1 cellular context compared by ENCODE assay signal in genomic region chr2:105393373-105394055, GRCh38.
TF ChIP-seq lines count a peak whose summit lies in the region.

No MANE protein-coding gene starts in this region.

TF ChIP-seq in GM23338, 12 proteins besides CTCF, POLR2A, EP300 and RAD21 (continued from another document):
- TF ChIP-seq ZNF462 (CRISPR knock-in tag; IDR thresholded peaks at IDR 0.05) (no peak), CREB1 (CRISPR knock-in tag; IDR thresholded peaks at IDR 0.05; ENCODE audit: low read depth) (no peak), REST (IDR thresholded peaks at IDR 0.05; ENCODE audit: unreplicated experiment) (no peak), JUNB (IDR thresholded peaks at IDR 0.05; ENCODE audit: unreplicated experiment) (no peak), NANOG (IDR thresholded peaks at IDR 0.05; ENCODE audit: borderline replicate concordance) (no peak)
